In genomic region chr5:119072496-119072895, GRCh38 we compare ENCODE assay signal across 1 cellular context.
TF ChIP-seq lines count a peak whose summit lies in the region.

No MANE protein-coding gene starts in this region.

TF ChIP-seq in SK-N-SH, 30 proteins besides CTCF, POLR2A, EP300 and RAD21 (continued from another document):
- TF ChIP-seq PBX3 (IDR thresholded peaks at IDR 0.05), result no peak
- no peak for TF ChIP-seq EZH2phosphoT487 (IDR thresholded peaks at IDR 0.05; ENCODE audit: borderline replicate concordance, low read depth)
- TF ChIP-seq POLR2AphosphoS5 (IDR thresholded peaks at IDR 0.05; ENCODE audit: low read depth, low read length), result no peak
- TF ChIP-seq FOXM1 (IDR thresholded peaks at IDR 0.05; ENCODE audit: low read depth), result no peak
- no peak for TF ChIP-seq TCF12 (IDR thresholded peaks at IDR 0.05)
- TF ChIP-seq GATA2 (CRISPR knock-in tag; IDR thresholded peaks at IDR 0.05), result no peak
- no peak for TF ChIP-seq RFX5 (IDR thresholded peaks at IDR 0.05; ENCODE audit: low read length)
TF ChIP-seq in SK-N-SH: peak in this region for 0.
